30 cellular contexts compared by ENCODE assay signal in genomic region chr1:236101233-236102200, GRCh38.
"Had no signal": no experiment of that assay in that cellular context is flagged by ENCODE, and none has a peak within 500 bp of the region (broad histone marks: within the 10 kb centered on the region; RNA-seq: fewer than 3 reads in every experiment).

No MANE protein-coding gene starts in this region.

- H3K4me1 ChIP-seq: left lung, psoas muscle, vagina had no signal

- H3K36me3 ChIP-seq: esophagus squamous epithelium, heart right ventricle, left lung, ovary, sigmoid colon, tibial nerve, vagina had no signal

- H3K27ac ChIP-seq: dorsolateral prefrontal cortex, epithelial cell of prostate, esophagus squamous epithelium, heart right ventricle, left lung, ovary, psoas muscle, sigmoid colon, testis, tibial nerve, vagina had no signal

- ATAC-seq: heart right ventricle; left cardiac atrium; left lung; mucosa of descending colon; psoas muscle; right cardiac atrium; stimulated activated memory B cell treated with anti-CD40 and anti-IgM and Interleukin-4, amounts not matched to agents 10 μg/mL and 1 μg/mL and 100 μg/mL, for 72 hours; stimulated activated naive CD8-positive, alpha-beta T cell treated with anti-CD3 and anti-CD28 coated beads, Interleukin-15, Interleukin-2, amounts not matched to agents 100 U/mL and 50 U/mL, for 24 hours had no signal

- H3K4me3 ChIP-seq: dorsolateral prefrontal cortex, esophagus squamous epithelium, heart right ventricle, left lung, mucosa of descending colon, ovary, psoas muscle, sigmoid colon, testis, tibial nerve, vagina had no signal

- H3K4me3 Mint-ChIP-seq: mesothelial cell of epicardium; naive B cell; nephron progenitor cell; stimulated activated memory B cell treated with anti-CD40 and anti-IgM and Interleukin-4, amounts not matched to agents 10 μg/mL and 1 μg/mL and 100 μg/mL, for 72 hours had no signal

- H3K9me3 ChIP-seq: ovary, psoas muscle, testis had no signal

- FAIRE-seq: colon, islet of Langerhans had no signal

- H3K27me3 ChIP-seq: heart right ventricle, ovary, sigmoid colon, testis, tibial nerve, vagina had no signal

- H3K36me3 Mint-ChIP-seq: naive B cell; stimulated activated memory B cell treated with anti-CD40 and anti-IgM and Interleukin-4, amounts not matched to agents 10 μg/mL and 1 μg/mL and 100 μg/mL, for 72 hours had no signal

- DNase-seq: dorsolateral prefrontal cortex; effector CD4-positive, alpha-beta T cell; esophagus squamous epithelium; foreskin melanocyte; glutamatergic neuron; heart right ventricle; hippocampal formation; left cardiac atrium; left lung; mesenchymal stem cell; mucosa of descending colon; naive B cell; nephron progenitor cell; occipital lobe; ovary; posterior cingulate gyrus; psoas muscle; right cardiac atrium; sigmoid colon; stimulated activated CD4-positive, alpha-beta T cell treated with anti-CD3 and anti-CD28 coated beads, Interleukin-4, amount 100 ng/mL, for 4 hours; stimulated activated naive CD8-positive, alpha-beta T cell treated with anti-CD3 and anti-CD28 coated beads, Interleukin-15, Interleukin-2, amounts not matched to agents 100 U/mL and 50 U/mL, for 24 hours; substantia nigra; testis had no signal

- H3K4me1 Mint-ChIP-seq: stimulated activated memory B cell treated with anti-CD40 and anti-IgM and Interleukin-4, amounts not matched to agents 10 μg/mL and 1 μg/mL and 100 μg/mL, for 72 hours had no signal

- H3K27ac Mint-ChIP-seq: mesothelial cell of epicardium; naive B cell; nephron progenitor cell; stimulated activated memory B cell treated with anti-CD40 and anti-IgM and Interleukin-4, amounts not matched to agents 10 μg/mL and 1 μg/mL and 100 μg/mL, for 72 hours had no signal
